Comparison of ENCODE assay signal across 19 cellular contexts in the genomic region with DNA sequence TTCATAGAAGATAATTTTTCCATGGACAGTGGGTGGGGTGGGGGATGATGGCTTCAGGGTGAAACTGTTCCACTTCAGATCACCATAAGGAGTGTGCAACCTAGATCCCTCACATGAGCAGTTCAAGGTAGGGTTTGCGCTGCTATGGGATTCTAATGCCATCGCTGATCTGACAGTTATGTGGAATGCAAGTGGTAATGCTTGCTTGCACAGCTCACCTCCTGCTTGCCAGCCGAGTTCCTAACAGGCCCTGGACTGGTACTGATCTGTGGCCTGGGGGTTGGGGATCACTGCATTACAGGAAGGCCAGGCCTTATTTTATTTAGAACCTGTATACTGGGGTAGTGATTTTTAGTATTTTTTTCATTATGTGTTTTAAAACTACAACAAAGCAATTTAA. TPM values are rescaled to one million over a fixed set of nuclear protein-coding genes. Genes with fewer than 3 reads are reported as not detected.
A peak's percentile ranks its signal among the peaks of the same experiment; 100 is the strongest.
DNase-seq lines count a peak whose midpoint lies in the region; ATAC-seq, FAIRE-seq and TF ChIP-seq lines count a peak whose summit lies in the region.
"Had no signal": no experiment of that assay in that cellular context is flagged by ENCODE, and none has a peak within 500 bp of the region (broad histone marks: within the 10 kb centered on the region; RNA-seq: fewer than 3 reads in every experiment).

No MANE protein-coding gene starts in this region.

- ATAC-seq in right lobe of liver (peak in 3 of 4 donors; percentile 15 to 40 (median 23)), HepG2 (no peak), K562 (peak; percentile 64)
- ATAC-seq: PC-3 had no signal

- H3K27ac ChIP-seq in right lobe of liver: no peak overlapping the region
- H3K27ac ChIP-seq in HepG2 (ENCODE audit: extremely low read length, insufficient read depth, low read length): no peak overlapping the region
- no peak overlapping the region for H3K27ac ChIP-seq in K562 (ENCODE audit: extremely low read depth, low read depth, low read length)
- H3K27ac ChIP-seq in thyroid gland: no peak overlapping the region
- H3K27ac ChIP-seq: C4-2B, HL-60, RWPE1 had no signal

- H3K9me1 ChIP-seq in K562 (ENCODE audit: control insufficient read depth, insufficient read depth, low read length): no peaks in the 10 kb centered on the region

- TF ChIP-seq EP300 in HepG2 (IDR thresholded peaks at IDR 0.05; ENCODE audit: low read depth in 2 of 2, low read length in 2 of 2) (no peak), HepG2 (CRISPR knock-in tag; IDR thresholded peaks at IDR 0.05; ENCODE audit: borderline replicate concordance) (no peak), K562 (IDR thresholded peaks at IDR 0.05; ENCODE audit: low read length) (no peak)

- TF ChIP-seq RAD21 in HepG2 (CRISPR knock-in tag; IDR thresholded peaks at IDR 0.05) (no peak), K562 (CRISPR knock-in tag; conservative IDR thresholded peaks at IDR 0.05 in 1 of 2, IDR thresholded peaks at IDR 0.05 in 1 of 2) (no peak)

- no peak overlapping the region for H3K9ac ChIP-seq in HepG2 (ENCODE audit: insufficient read depth, low read depth, low read length)
- no peak overlapping the region; a peak in 1 of 4 replicates for H3K9ac ChIP-seq in K562 (ENCODE audit: insufficient read depth in 1 of 2, low read depth in 2 of 2, low read length in 2 of 2)

- TF ChIP-seq CTCF in right lobe of liver (IDR thresholded peaks at IDR 0.05) (no peak), HepG2 (CRISPR knock-in tag; IDR thresholded peaks at IDR 0.05) (no peak), K562 (IDR thresholded peaks at IDR 0.05 in 2 of 3, conservative IDR thresholded peaks at IDR 0.05 in 1 of 3; ENCODE audit: insufficient read depth in 2 of 3, low read depth in 1 of 3, low read length in 3 of 3) (no peak), thyroid gland (IDR thresholded peaks at IDR 0.05) (no peak)

- no peak overlapping the region for H3K4me2 ChIP-seq in HepG2 (ENCODE audit: low read depth, low read length)
- H3K4me2 ChIP-seq in K562 (ENCODE audit: insufficient read depth, low read length): no peak overlapping the region

- peaks cover 28% of the 10 kb centered on the region for H3K79me2 ChIP-seq in HepG2 (ENCODE audit: insufficient read depth, low read length)
- H3K79me2 ChIP-seq in K562 (ENCODE audit: control insufficient read depth, insufficient read depth, low read length): peaks cover 82% of the 10 kb centered on the region

- in situ Hi-C loops in HepG2 (cut with HindIII; ENCODE audit: extremely low pct_ligation_motif_present, low pct_unique_long_range_greater_than_20kb) (no loop called here), K562 (cut with MboI) (no loop called here), G401 (cut with HindIII; ENCODE audit: low sequenced_read_pairs) (no loop called here)

- CTCF ChIA-PET in HepG2 (lab: Yijun Ruan, JAX; ENCODE audit: low intra/inter-chr PET ratio, low total read pairs): no interaction called here
- CTCF ChIA-PET in K562 (lab: Yijun Ruan, JAX; ENCODE audit: low intra/inter-chr PET ratio): no interaction called here

- no peaks in the 10 kb centered on the region for H3K27me3 ChIP-seq in right lobe of liver
- no peaks in the 10 kb centered on the region for H3K27me3 ChIP-seq in HepG2 (ENCODE audit: control insufficient read depth in 1 of 2, insufficient read depth in 2 of 2, low read length in 2 of 2)
- no peaks in the 10 kb centered on the region for H3K27me3 ChIP-seq in K562 (ENCODE audit: control insufficient read depth in 2 of 2, insufficient read depth in 2 of 2, low read length in 2 of 2)
- no peaks in the 10 kb centered on the region for H3K27me3 ChIP-seq in thyroid gland

- BruUV-seq in HepG2 (replicated peaks; lab: Mats Ljungman, UMichigan): no TSS peak
- BruUV-seq in K562 (replicated peaks; lab: Mats Ljungman, UMichigan): no TSS peak

- intact Hi-C loops in right lobe of liver (cut with DNase I) (no loop called here), HepG2 (cut with micrococcal nuclease; ENCODE audit: unreplicated experiment) (no loop called here), K562 (cut with micrococcal nuclease) (no loop called here), thyroid gland (cut with DNase I) (no loop called here)

- H2AFZ ChIP-seq in HepG2 (ENCODE audit: low read length) (no peak overlapping the region), K562 (ENCODE audit: low read depth, low read length) (no peak overlapping the region)

- H3K36me3 ChIP-seq in right lobe of liver (no peaks in the 10 kb centered on the region), HepG2 (replicated peaks in 1 of 2; ENCODE audit: control insufficient read depth in 1 of 2, insufficient read depth in 2 of 2, low read length in 2 of 2) (no peaks in the 10 kb centered on the region), K562 (ENCODE audit: control insufficient read depth, insufficient read depth, low read length) (no peaks in the 10 kb centered on the region), thyroid gland (no peaks in the 10 kb centered on the region)

- H3K4me1 ChIP-seq in right lobe of liver (peaks cover 0 to 7% (median 2%) of the 10 kb centered on the region in 4 donors), HepG2 (ENCODE audit: insufficient read depth, low read length) (no peaks in the 10 kb centered on the region), K562 (replicated peaks in 1 of 2; ENCODE audit: control insufficient read depth in 2 of 2, insufficient read depth in 2 of 2, low read length in 2 of 2) (peaks cover 0 to 10% of the 10 kb centered on the region in 2 experiments; a peak in 2 of 5 replicates), thyroid gland (peaks cover 19 to 47% of the 10 kb centered on the region in 2 donors)

- DNase-seq in right lobe of liver (no peak), HepG2 (ENCODE audit: low spot score) (no peak), K562 (ENCODE audit: extremely low read depth in 1 of 4, low spot score in 3 of 4) (no peak), kidney glomerular epithelial cell (lab: John Stamatoyannopoulos, UW) (peak; percentile 30), thyroid gland (peak; percentile 77 to 84), putamen (ENCODE audit: low spot score) (no peak), NCI-H2107 treated with DMSO at 0.1 percent for 48 hours (lab: John Stamatoyannopoulos, UW; ENCODE audit: unreplicated experiment) (no peak), G401 (ENCODE audit: low spot score) (no peak)
- DNase-seq: COR-L47, H7, NCI-H1417 treated with DMSO at 0.1 percent for 48 hours, NCI-H1930, NCI-H2171 treated with DMSO at 0.1 percent for 48 hours, NCI-H748 treated with DMSO at 0.1 percent for 48 hours, PC-3 had no signal

- H4K20me1 ChIP-seq in HepG2 (ENCODE audit: insufficient read depth, low read length) (peaks cover 3% of the 10 kb centered on the region; the same call in 1 of the 2 replicates), K562 (replicated peaks; ENCODE audit: control insufficient read depth, insufficient read depth, low read length) (peaks cover 14% of the 10 kb centered on the region)

- POLR2A ChIA-PET in HepG2 (lab: Yijun Ruan, JAX) (no interaction called here), K562 (lab: Yijun Ruan, JAX) (interaction anchor here (1.3 to 2.7 kb wide), 3 partner anchors 10 to 20 kb away, joined by 5 to 10 read pairs (median 6); no protein-coding TSS in a partner anchor)

- TF ChIP-seq POLR2A in right lobe of liver (IDR thresholded peaks at IDR 0.05) (no peak), HepG2 (IDR thresholded peaks at IDR 0.05; ENCODE audit: insufficient read depth in 1 of 2, low read depth in 2 of 2, low read length in 2 of 2) (no peak), K562 (conservative IDR thresholded peaks at IDR 0.05) (no peak), thyroid gland (IDR thresholded peaks at IDR 0.05) (no peak)

- H3K9me3 ChIP-seq in right lobe of liver (no peaks in the 10 kb centered on the region), HepG2 (ENCODE audit: low read length) (no peaks in the 10 kb centered on the region), K562 (replicated peaks; ENCODE audit: control insufficient read depth, insufficient read depth, low read depth, low read length) (no peaks in the 10 kb centered on the region), thyroid gland (no peaks in the 10 kb centered on the region)

- no peak for FAIRE-seq in HepG2 (lab: Jason Lieb, UNC)
- FAIRE-seq in K562 (lab: Jason Lieb, UNC): no peak
- FAIRE-seq: HTR-8/SVneo had no signal

- 29% methylated on average over 1 of the region's 3 CpGs for WGBS in right lobe of liver (ENCODE audit: insufficient coverage, low coverage, low lambda C conversion rate, missing lambda C conversion rate)
- 92% methylated on average over 2 of the region's 3 CpGs for WGBS in HepG2 (ENCODE audit: low lambda C conversion rate)
- 64% methylated on average over 3 of the region's 3 CpGs for WGBS in K562 (ENCODE audit: insufficient coverage, low coverage, missing lambda C conversion rate)
- WGBS in thyroid gland, 2 donors: 24 to 29% methylated on average over 3 of the region's 3 CpGs

- no peak overlapping the region for H3K4me3 ChIP-seq in right lobe of liver
- H3K4me3 ChIP-seq in HepG2 (replicated peaks in 1 of 3; ENCODE audit: insufficient read depth in 1 of 3, low read depth in 2 of 3, low read length in 3 of 3): no peak overlapping the region
- no peak overlapping the region for H3K4me3 ChIP-seq in K562
- H3K4me3 ChIP-seq in thyroid gland (replicated peaks in 1 of 3): no peak overlapping the region

RNA-seq across cellular contexts. Expression of a gene that starts 22.0 kb away (rescaled TPM):
- total RNA-seq in right lobe of liver (10 to 100 TPM; 24.6 to 39.2 (median 31.2) TPM), HepG2 (2016; rRNA removed; fragmentation: Illumina TruSeq; extraction: Trizol) (19.9 and 20.4 TPM in 2 replicates), K562 (2014; rRNA removed) (16.9 and 18.7 TPM in 2 replicates), K562 (2014; rRNA removed; fragmentation: Illumina TruSeq; extraction: Trizol) (31.5 and 34.8 TPM in 2 replicates), K562 (2015; rRNA removed; fragmentation: Illumina TruSeq; extraction: Trizol) (35.3 and 38.4 TPM in 2 replicates), K562 (2021) (31.3 and 31.5 TPM in 2 replicates), thyroid gland (10 to 100 TPM; 55.0 to 84.2 (median 79.8) TPM)
- 70.9 and 83.5 TPM in 2 replicates for total RNA-seq in HepG2 (2016; cell fraction: cytosol; rRNA removed; fragmentation: Illumina TruSeq; extraction: Trizol; ENCODE audit: low read depth)
- 20.4 and 21.4 TPM in 2 replicates for total RNA-seq in HepG2 (2016; cell fraction: insoluble cytoplasmic fraction; rRNA removed; fragmentation: Illumina TruSeq; extraction: Trizol)
- total RNA-seq in HepG2 (2016; cell fraction: membrane; rRNA removed; fragmentation: Illumina TruSeq; extraction: Trizol): 19.7 and 24.0 TPM in 2 replicates
- total RNA-seq in HepG2 (2016; cell fraction: nucleus; rRNA removed; fragmentation: Illumina TruSeq; extraction: Trizol): 29.0 and 31.6 TPM in 2 replicates
- polyA plus RNA-seq in HepG2 (2011; rRNA removed) (5.9 and 8.0 TPM in 2 replicates), K562 (2011; rRNA removed) (17.8 and 18.4 TPM in 2 replicates), K562 (2014; fragmentation: Illumina TruSeq; extraction: Trizol) (22.2 and 23.3 TPM in 2 replicates), K562 (2014; fragmentation: Nextera tagmentation; extraction: Ambion mirVana) (1 to 10 TPM; 4.2 to 4.6 TPM), K562 (2014; rRNA removed) (10.1 and 11.9 TPM in 2 replicates)
- polyA plus RNA-seq in HepG2 (2011; cell fraction: cytosol; rRNA removed): 4.1 and 7.5 TPM in 2 replicates
- polyA plus RNA-seq in HepG2 (2011; cell fraction: nucleus; rRNA removed): 4.1 and 5.5 TPM in 2 replicates
- polyA plus RNA-seq in HepG2 (2012): 10.6 and 11.8 TPM in 2 replicates
- polyA plus RNA-seq in HepG2 (2016; cell fraction: cytosol; fragmentation: Illumina TruSeq; extraction: Trizol; ENCODE audit: low read depth): 0.53 and 0.55 TPM in 2 replicates
- 9.5 and 11.9 TPM in 2 replicates for polyA plus RNA-seq in HepG2 (2016; cell fraction: insoluble cytoplasmic fraction; fragmentation: Illumina TruSeq; extraction: Trizol; ENCODE audit: low read depth)
- polyA plus RNA-seq in HepG2 (2016; cell fraction: membrane; fragmentation: Illumina TruSeq; extraction: Trizol; ENCODE audit: low read depth): 2.1 and 2.2 TPM in 2 replicates
- 13.4 and 14.6 TPM in 2 replicates for polyA plus RNA-seq in HepG2 (2016; cell fraction: nucleus; fragmentation: Illumina TruSeq; extraction: Trizol; ENCODE audit: insufficient read depth, low read depth)
- 15.3 and 28.3 TPM in 2 replicates for polyA minus RNA-seq in HepG2 (2011; rRNA and poly(A)+ RNA removed; ENCODE audit: low replicate concordance)
- polyA minus RNA-seq in HepG2 (2011; cell fraction: cytosol; rRNA and poly(A)+ RNA removed): 11.2 and 12.8 TPM in 2 replicates
- polyA minus RNA-seq in HepG2 (2011; cell fraction: nucleus; rRNA and poly(A)+ RNA removed): 43.8 and 47.1 TPM in 2 replicates
- total RNA-seq in K562 (2011; cell fraction: chromatin; rRNA removed; ENCODE audit: low replicate concordance): 46.5 and 92.7 TPM in 2 replicates
- total RNA-seq in K562 (2011; cell fraction: nucleolus; rRNA removed): 15.8 and 24.2 TPM in 2 replicates
- total RNA-seq in K562 (2011; cell fraction: nucleoplasm; rRNA removed): 44.9 and 65.8 TPM in 2 replicates
- 5.7 and 13.3 TPM in 2 replicates for polyA plus RNA-seq in K562 (2011; cell fraction: cytosol; rRNA removed)
- 14.4 and 19.1 TPM in 2 replicates for polyA plus RNA-seq in K562 (2011; cell fraction: nucleus; rRNA removed)
- polyA plus RNA-seq in K562 (2012): 16.9 and 18.7 TPM in 2 replicates
- polyA minus RNA-seq in K562 (2011; rRNA and poly(A)+ RNA removed): 52.7 and 61.3 TPM in 2 replicates
- polyA minus RNA-seq in K562 (2011; cell fraction: cytosol; rRNA and poly(A)+ RNA removed): 15.5 and 17.9 TPM in 2 replicates
- polyA minus RNA-seq in K562 (2011; cell fraction: nucleus; rRNA and poly(A)+ RNA removed): 23.6 and 55.3 TPM in 2 replicates
- 14.1 and 15.3 TPM in 2 replicates for total RNA-seq in G401 (2014; rRNA removed; shearing (Covaris generic))

Comparison
In these comparisons a context has a peak if more than half of its experiments do, and no peak if none do; other contexts are left out.
1. DNase-seq: peak in kidney glomerular epithelial cell (single experiment) and thyroid gland (2 of 2); none in right lobe of liver (0 of 3), HepG2 (single experiment), K562 (0 of 4), putamen (single experiment), NCI-H2107 treated with DMSO at 0.1 percent for 48 hours (single experiment) and G401 (single experiment).